In genomic region chr3:19267040-19267439, GRCh38 we compare ENCODE assay signal across 19 cellular contexts.
"Had no signal": no experiment of that assay in that cellular context is flagged by ENCODE, and none has a peak within 500 bp of the region (broad histone marks: within the 10 kb centered on the region; RNA-seq: fewer than 3 reads in every experiment).

No MANE protein-coding gene starts in this region.

- H3K27me3 Mint-ChIP-seq: activated CD4-positive, alpha-beta T cell treated with anti-CD3 and anti-CD28 coated beads, Interleukin-2, amount 10 ng/mL, durations not matched to agents 24 days and 14 days; activated T-helper 17 cell treated with anti-CD3 and anti-CD28 coated beads, Interleukin-2, amount 50 U/mL, for 72 hours; stimulated activated naive CD8-positive, alpha-beta T cell treated with anti-CD3 and anti-CD28 coated beads, Interleukin-15, Interleukin-2, amounts not matched to agents 100 ng/mL and 50 ng/mL, for 24 hours; T-cell had no signal

- DNase-seq: activated CD4-positive, alpha-beta T cell treated with anti-CD3 and anti-CD28 coated beads, Interleukin-2, amount 10 ng/mL, durations not matched to agents 24 days and 14 days; activated CD8-positive, alpha-beta memory T cell treated with anti-CD3 and anti-CD28 coated beads for 24 hours; activated naive CD4-positive, alpha-beta T cell treated with anti-CD3 and anti-CD28 coated beads for 36 hours; adrenal gland; body of pancreas; central memory CD4-positive, alpha-beta T cell; effector CD8-positive, alpha-beta T cell; gastrocnemius medialis; left lung; mesenchymal stem cell; psoas muscle; stimulated activated CD4-positive, alpha-beta T cell treated with anti-CD3 and anti-CD28 coated beads, Interleukin-2, amount 100 ng/mL, for 24 hours; T-cell; upper lobe of left lung had no signal

- H3K4me1 ChIP-seq: adrenal gland, body of pancreas, gastrocnemius medialis, left lung, psoas muscle, upper lobe of left lung had no signal

- H3K4me1 Mint-ChIP-seq: activated CD4-positive, alpha-beta T cell treated with anti-CD3 and anti-CD28 coated beads, Interleukin-2, amount 10 ng/mL, durations not matched to agents 24 days and 14 days; activated T-helper 17 cell treated with anti-CD3 and anti-CD28 coated beads, Interleukin-2, amount 50 U/mL, for 72 hours; nephron; T-cell had no signal

- H3K36me3 Mint-ChIP-seq: T-cell had no signal

- H3K9me3 ChIP-seq: adrenal gland, body of pancreas, gastrocnemius medialis, left lung, psoas muscle, upper lobe of left lung had no signal

- H3K27ac ChIP-seq: adrenal gland, body of pancreas, coronary artery, gastrocnemius medialis, left lung, psoas muscle, upper lobe of left lung had no signal

- H3K27ac Mint-ChIP-seq: activated CD4-positive, alpha-beta T cell treated with anti-CD3 and anti-CD28 coated beads, Interleukin-2, amount 10 ng/mL, durations not matched to agents 24 days and 14 days; activated naive CD4-positive, alpha-beta T cell treated with anti-CD3 and anti-CD28 coated beads for 36 hours; activated T-helper 17 cell treated with anti-CD3 and anti-CD28 coated beads, Interleukin-2, amount 50 U/mL, for 72 hours; nephron; stimulated activated naive CD8-positive, alpha-beta T cell treated with anti-CD3 and anti-CD28 coated beads, Interleukin-15, Interleukin-2, amounts not matched to agents 100 ng/mL and 50 ng/mL, for 24 hours; T-cell had no signal

- H3K27me3 ChIP-seq: adrenal gland, body of pancreas, gastrocnemius medialis, left lung, upper lobe of left lung had no signal

- H3K9me3 Mint-ChIP-seq: activated CD4-positive, alpha-beta T cell treated with anti-CD3 and anti-CD28 coated beads, Interleukin-2, amount 10 ng/mL, durations not matched to agents 24 days and 14 days; activated naive CD4-positive, alpha-beta T cell treated with anti-CD3 and anti-CD28 coated beads for 36 hours; activated T-helper 17 cell treated with anti-CD3 and anti-CD28 coated beads, Interleukin-2, amount 50 U/mL, for 72 hours; nephron; stimulated activated naive CD8-positive, alpha-beta T cell treated with anti-CD3 and anti-CD28 coated beads, Interleukin-15, Interleukin-2, amounts not matched to agents 100 ng/mL and 50 ng/mL, for 24 hours had no signal

- H3K36me3 ChIP-seq: adrenal gland, gastrocnemius medialis, left lung, upper lobe of left lung had no signal

- H3K4me3 Mint-ChIP-seq: activated CD4-positive, alpha-beta T cell treated with anti-CD3 and anti-CD28 coated beads, Interleukin-2, amount 10 ng/mL, durations not matched to agents 24 days and 14 days; activated naive CD4-positive, alpha-beta T cell treated with anti-CD3 and anti-CD28 coated beads for 36 hours; activated T-helper 17 cell treated with anti-CD3 and anti-CD28 coated beads, Interleukin-2, amount 50 U/mL, for 72 hours; nephron; stimulated activated naive CD8-positive, alpha-beta T cell treated with anti-CD3 and anti-CD28 coated beads, Interleukin-15, Interleukin-2, amounts not matched to agents 100 ng/mL and 50 ng/mL, for 24 hours; T-cell had no signal

- ATAC-seq: activated T-helper 17 cell treated with anti-CD3 and anti-CD28 coated beads, Interleukin-2, amount 50 U/mL, for 72 hours; body of pancreas; gastrocnemius medialis; left lung; psoas muscle; sciatic nerve; T-cell had no signal

- H3K4me3 ChIP-seq: adrenal gland, body of pancreas, coronary artery, gastrocnemius medialis, left lung, psoas muscle, upper lobe of left lung had no signal
